8 cellular contexts compared by ENCODE assay signal in genomic region chr11:2698386-2699184, GRCh38. TPM values are rescaled to one million over a fixed set of nuclear protein-coding genes. Genes with fewer than 3 reads are reported as not detected.
DNase-seq lines count a peak whose midpoint lies in the region; ATAC-seq, FAIRE-seq and TF ChIP-seq lines count a peak whose summit lies in the region.

No MANE protein-coding gene starts in this region.

- TF ChIP-seq CTCF in adrenal gland (IDR thresholded peaks at IDR 0.05) = no peak
- peak; percentile 27 for TF ChIP-seq CTCF in HepG2 (CRISPR knock-in tag; IDR thresholded peaks at IDR 0.05)
- TF ChIP-seq CTCF in thyroid gland (IDR thresholded peaks at IDR 0.05) = no peak

- peaks cover 0 to 46% of the 10 kb centered on the region in 2 donors for H3K4me1 ChIP-seq in adrenal gland (replicated peaks in 1 of 2)
- H3K4me1 ChIP-seq in HepG2 (ENCODE audit: insufficient read depth, low read length) = peaks cover 63% of the 10 kb centered on the region
- H3K4me1 ChIP-seq in thyroid gland = peaks cover 21 to 26% of the 10 kb centered on the region in 2 donors

- no peaks in the 10 kb centered on the region for H3K27me3 ChIP-seq in adrenal gland
- H3K27me3 ChIP-seq in HepG2 (ENCODE audit: control insufficient read depth in 1 of 2, insufficient read depth in 2 of 2, low read length in 2 of 2) = peaks cover 0 to 3% of the 10 kb centered on the region in 2 experiments; a peak in 1 of 5 replicates
- no peaks in the 10 kb centered on the region for H3K27me3 ChIP-seq in thyroid gland

- H3K4me3 Mint-ChIP-seq in activated CD4-positive, alpha-beta T cell treated with anti-CD3 and anti-CD28 coated beads for 36 hours = peak overlapping the region; percentile 79

- TF ChIP-seq EP300 in HepG2 (IDR thresholded peaks at IDR 0.05; ENCODE audit: low read depth in 2 of 2, low read length in 2 of 2) = no peak
- no peak for TF ChIP-seq EP300 in HepG2 (CRISPR knock-in tag; IDR thresholded peaks at IDR 0.05; ENCODE audit: borderline replicate concordance)

- H4K20me1 ChIP-seq in HepG2 (ENCODE audit: insufficient read depth, low read length) = peaks cover 57% of the 10 kb centered on the region

- WGBS in adrenal gland, 4 donors = 51 to 72% (median 56%) methylated on average over 17 to 20 of the region's 20 CpGs
- under 1% methylated on average over 20 of the region's 20 CpGs for WGBS in HepG2 (ENCODE audit: low lambda C conversion rate)
- 64 to 72% methylated on average over 19 to 20 of the region's 20 CpGs for WGBS in thyroid gland, 2 donors

- in situ Hi-C loops in HepG2 (cut with HindIII; ENCODE audit: extremely low pct_ligation_motif_present, low pct_unique_long_range_greater_than_20kb) = loop anchor here (5.0 to 10.0 kb wide), 2 partner anchors 34 to 274 kb away; no protein-coding TSS in a partner anchor

- CTCF ChIA-PET in activated CD4-positive, alpha-beta T cell treated with anti-CD3 and anti-CD28 coated beads for 36 hours (lab: Charles Lee) = no interaction called here
- CTCF ChIA-PET in HepG2 (lab: Yijun Ruan, JAX; ENCODE audit: low intra/inter-chr PET ratio, low total read pairs) = interaction anchor here (0.9 kb wide), 1 partner anchor 166 kb away, joined by 3 read pairs; no protein-coding TSS in a partner anchor

- peak overlapping the region; percentile 78 for H3K4me2 ChIP-seq in HepG2 (ENCODE audit: low read depth, low read length)

- no peak for ATAC-seq in activated CD4-positive, alpha-beta T cell treated with anti-CD3 and anti-CD28 coated beads for 36 hours
- ATAC-seq in HepG2 = no peak

- peaks cover 8% of the 10 kb centered on the region for H3K4me1 Mint-ChIP-seq in activated CD4-positive, alpha-beta T cell treated with anti-CD3 and anti-CD28 coated beads for 36 hours

- no peak overlapping the region for H3K27ac Mint-ChIP-seq in activated CD4-positive, alpha-beta T cell treated with anti-CD3 and anti-CD28 coated beads for 36 hours

- H3K9ac ChIP-seq in HepG2 (ENCODE audit: insufficient read depth, low read depth, low read length) = peak overlapping the region; percentile 99

- no peak for TF ChIP-seq RAD21 in HepG2 (CRISPR knock-in tag; IDR thresholded peaks at IDR 0.05)

- no peak overlapping the region for H2AFZ ChIP-seq in HepG2 (ENCODE audit: low read length)

- H3K36me3 ChIP-seq in adrenal gland (replicated peaks in 1 of 2) = no peaks in the 10 kb centered on the region
- peaks cover 2 to 29% of the 10 kb centered on the region in 2 experiments; a peak in 4 of 5 replicates for H3K36me3 ChIP-seq in HepG2 (replicated peaks in 1 of 2; ENCODE audit: control insufficient read depth in 1 of 2, insufficient read depth in 2 of 2, low read length in 2 of 2)
- H3K36me3 ChIP-seq in thyroid gland = no peaks in the 10 kb centered on the region

- peak overlapping the region in 4 of 5 donors; percentile 43 to 96 (median 74) for H3K27ac ChIP-seq in adrenal gland
- H3K27ac ChIP-seq in HepG2 (ENCODE audit: extremely low read length, insufficient read depth, low read length) = peak overlapping the region; percentile 78
- H3K27ac ChIP-seq in thyroid gland = no peak overlapping the region

- H3K79me2 ChIP-seq in HepG2 (ENCODE audit: insufficient read depth, low read length) = peaks cover 68% of the 10 kb centered on the region

- peaks cover 10% of the 10 kb centered on the region for H3K36me3 Mint-ChIP-seq in activated CD4-positive, alpha-beta T cell treated with anti-CD3 and anti-CD28 coated beads for 36 hours (ENCODE audit: low read depth)

- POLR2A ChIA-PET in activated CD4-positive, alpha-beta T cell treated with anti-CD3 and anti-CD28 coated beads for 36 hours (lab: Charles Lee) = no interaction called here
- POLR2A ChIA-PET in HepG2 (lab: Yijun Ruan, JAX) = interaction anchor here (1.2 to 10.8 kb wide), 8 partner anchors 8 to 135 kb away, joined by 3 to 201 read pairs (median 14); no protein-coding TSS in a partner anchor

- H3K4me3 ChIP-seq in adrenal gland (peak overlapping the region in 3 of 4 donors; percentile 21 to 69 (median 51)), HepG2 (replicated peaks in 1 of 3; ENCODE audit: insufficient read depth in 1 of 3, low read depth in 2 of 3, low read length in 3 of 3) (peak overlapping the region; percentile 95), thyroid gland (replicated peaks in 1 of 3) (peak overlapping the region in 2 of 3 donors; percentile 54 to 67)

- no peaks in the 10 kb centered on the region for H3K9me3 Mint-ChIP-seq in activated CD4-positive, alpha-beta T cell treated with anti-CD3 and anti-CD28 coated beads for 36 hours (ENCODE audit: low read depth)

- no TSS peak for BruUV-seq in HepG2 (replicated peaks; lab: Mats Ljungman, UMichigan)

- TF ChIP-seq POLR2A in adrenal gland (IDR thresholded peaks at IDR 0.05) (no peak), HepG2 (IDR thresholded peaks at IDR 0.05; ENCODE audit: insufficient read depth in 1 of 2, low read depth in 2 of 2, low read length in 2 of 2) (0 out of 4 replicates have a peak, but pooled peaks of 1 of the 2 experiments have one; percentile 42), thyroid gland (IDR thresholded peaks at IDR 0.05) (no peak)

- H3K27me3 Mint-ChIP-seq in activated CD4-positive, alpha-beta T cell treated with anti-CD3 and anti-CD28 coated beads for 36 hours = no peaks in the 10 kb centered on the region

- H3K9me3 ChIP-seq in adrenal gland (replicated peaks in 1 of 3) = no peaks in the 10 kb centered on the region
- H3K9me3 ChIP-seq in HepG2 (ENCODE audit: low read length) = no peaks in the 10 kb centered on the region
- H3K9me3 ChIP-seq in thyroid gland = no peaks in the 10 kb centered on the region

- FAIRE-seq in HepG2 (lab: Jason Lieb, UNC) (no peak), frontal cortex (lab: Jason Lieb, UNC) (no peak)

- intact Hi-C loops in activated CD4-positive, alpha-beta T cell treated with anti-CD3 and anti-CD28 coated beads for 36 hours (cut with DNase I, micrococcal nuclease) = no loop called here
- intact Hi-C loops in adrenal gland (cut with DNase I) (loop anchor here in 1 of 2 donors (10.0 kb wide), 1 partner anchor 186 kb away; the partner anchor contains the start of gene CDKN1C), HepG2 (cut with micrococcal nuclease; ENCODE audit: unreplicated experiment) (no loop called here), thyroid gland (cut with DNase I) (no loop called here)

- DNase-seq in activated CD4-positive, alpha-beta T cell treated with anti-CD3 and anti-CD28 coated beads for 36 hours = peak; percentile 2
- DNase-seq in activated CD4-positive, alpha-beta T cell treated with anti-CD3 and anti-CD28 coated beads for 1 hour = no peak
- DNase-seq in adrenal gland (peak in 4 of 7 donors; percentile 17 to 58 (median 36)), HepG2 (ENCODE audit: low spot score) (no peak), thyroid gland (no peak), SIG-M5 (lab: John Stamatoyannopoulos, UW) (no peak), frontal cortex (ENCODE audit: low spot score in 2 of 2) (no peak)
- no peak for DNase-seq in central memory CD4-positive, alpha-beta T cell

TF ChIP-seq in HepG2, 621 proteins besides CTCF, POLR2A, EP300 and RAD21 (continues in another document):
- TF ChIP-seq ZNF414 (CRISPR knock-in tag; IDR thresholded peaks at IDR 0.05) = 0 out of 2 replicates have a peak, but pooled peaks have one; percentile 51
- 0 out of 2 replicates have a peak, but pooled peaks have one; percentile 30 for TF ChIP-seq ZNF782 (CRISPR knock-in tag; IDR thresholded peaks at IDR 0.05; ENCODE audit: borderline replicate concordance)
- 0 out of 2 replicates have a peak, but pooled peaks have one; percentile 51 for TF ChIP-seq TGIF2 (CRISPR knock-in tag; IDR thresholded peaks at IDR 0.05)
- TF ChIP-seq POLR2G (IDR thresholded peaks at IDR 0.05; ENCODE audit: low read depth, low read length) = peak; percentile 45; the same call in 1 of the 2 replicates

RNA-seq across cellular contexts. Expression of gene KCNQ1OT1, which starts 1.2 kb away (rescaled TPM):
- under 1 TPM; 0.16 TPM for total RNA-seq in activated CD4-positive, alpha-beta T cell treated with anti-CD3 and anti-CD28 coated beads for 36 hours
- total RNA-seq in adrenal gland = 1 to 10 TPM in 4 of 8 donors, under 1 TPM in 4; 0.55 to 3.6 (median 1.4) TPM
- polyA plus RNA-seq in adrenal gland = 1 to 10 TPM in 1 of 3 donors, under 1 TPM in 2; 0.15 to 1.4 (median 0.17) TPM
- 2.5 and 18.9 TPM in 2 replicates for total RNA-seq in HepG2 (2016; rRNA removed; fragmentation: Illumina TruSeq; extraction: Trizol)
- total RNA-seq in HepG2 (2016; cell fraction: cytosol; rRNA removed; fragmentation: Illumina TruSeq; extraction: Trizol; ENCODE audit: low read depth) = 0.30 and 0.35 TPM in 2 replicates
- total RNA-seq in HepG2 (2016; cell fraction: insoluble cytoplasmic fraction; rRNA removed; fragmentation: Illumina TruSeq; extraction: Trizol) = 2.0 and 16.5 TPM in 2 replicates
- 0.90 and 1.1 TPM in 2 replicates for total RNA-seq in HepG2 (2016; cell fraction: membrane; rRNA removed; fragmentation: Illumina TruSeq; extraction: Trizol)
- total RNA-seq in HepG2 (2016; cell fraction: nucleus; rRNA removed; fragmentation: Illumina TruSeq; extraction: Trizol) = 66.8 and 83.4 TPM in 2 replicates
- 1.3 TPM in 2 replicates for polyA plus RNA-seq in HepG2 (2011; rRNA removed)
- 0.05 TPM in 2 replicates for polyA plus RNA-seq in HepG2 (2011; cell fraction: cytosol; rRNA removed)
- polyA plus RNA-seq in HepG2 (2011; cell fraction: nucleus; rRNA removed) = 11.8 and 14.7 TPM in 2 replicates
- 1.9 and 2.0 TPM in 2 replicates for polyA plus RNA-seq in HepG2 (2012)
- polyA plus RNA-seq in HepG2 (2016; cell fraction: cytosol; fragmentation: Illumina TruSeq; extraction: Trizol; ENCODE audit: low read depth) = 0.01 and 0.02 TPM in 2 replicates
- 0.15 and 0.17 TPM in 2 replicates for polyA plus RNA-seq in HepG2 (2016; cell fraction: insoluble cytoplasmic fraction; fragmentation: Illumina TruSeq; extraction: Trizol; ENCODE audit: low read depth)
- 0.03 and 0.06 TPM in 2 replicates for polyA plus RNA-seq in HepG2 (2016; cell fraction: membrane; fragmentation: Illumina TruSeq; extraction: Trizol; ENCODE audit: low read depth)
- 8.4 and 10.5 TPM in 2 replicates for polyA plus RNA-seq in HepG2 (2016; cell fraction: nucleus; fragmentation: Illumina TruSeq; extraction: Trizol; ENCODE audit: insufficient read depth, low read depth)
- polyA minus RNA-seq in HepG2 (2011; rRNA and poly(A)+ RNA removed; ENCODE audit: low replicate concordance) = 0.05 and 36.1 TPM in 2 replicates
- 0.79 and 0.97 TPM in 2 replicates for polyA minus RNA-seq in HepG2 (2011; cell fraction: cytosol; rRNA and poly(A)+ RNA removed)
- 112 and 125 TPM in 2 replicates for polyA minus RNA-seq in HepG2 (2011; cell fraction: nucleus; rRNA and poly(A)+ RNA removed)
- total RNA-seq in thyroid gland = 1 to 10 TPM; 2.0 to 4.1 (median 3.2) TPM
- 2.0 TPM for total RNA-seq in frontal cortex

Comparison
In these comparisons a context has a peak if more than half of its experiments do, and no peak if none do; other contexts are left out.
1. DNase-seq: peak in activated CD4-positive, alpha-beta T cell treated with anti-CD3 and anti-CD28 coated beads for 36 hours (single experiment) and adrenal gland (4 of 7); none in activated CD4-positive, alpha-beta T cell treated with anti-CD3 and anti-CD28 coated beads for 1 hour (single experiment), HepG2 (single experiment), thyroid gland (0 of 2), central memory CD4-positive, alpha-beta T cell (single experiment), SIG-M5 (single experiment) and frontal cortex (0 of 2).
2. H3K27ac ChIP-seq: peak in adrenal gland (4 of 5) and HepG2 (single experiment); none in thyroid gland (0 of 3).
3. Peak in every context shown above with its lines, with median percentiles within 50 percentile points of each other: H3K4me3 ChIP-seq.